8 cellular contexts compared by ENCODE assay signal in genomic region chr15:51750942-51751686, GRCh38. TPM values are rescaled to one million over a fixed set of nuclear protein-coding genes. Genes with fewer than 3 reads are reported as not detected.
DNase-seq lines count a peak whose midpoint lies in the region; ATAC-seq and TF ChIP-seq lines count a peak whose summit lies in the region.

TMOD2 (plus strand) TSS chr15:51751597; CDS start chr15:51766442, 14,845 bp downstream.

- TF ChIP-seq POLR2A in GM19193 (IDR thresholded peaks at IDR 0.05; ENCODE audit: extremely low read depth, insufficient read depth, insufficient read length): peak; percentile 40

- WGBS in hepatocyte (ENCODE audit: low lambda C conversion rate, missing lambda C conversion rate): 4% methylated on average over 26 of the region's 57 CpGs

- H3K4me2 ChIP-seq in hepatocyte: peak within 1 kb of the TSS; percentile 93

- in situ Hi-C loops in astrocyte of the cerebellum (cut with HindIII; ENCODE audit: low sequenced_read_pairs): loop anchor here (25.0 kb wide), 1 partner anchor 89 kb away; no protein-coding TSS in a partner anchor

- no peaks in the 10 kb centered on the region for H3K9me3 ChIP-seq in SK-N-MC (ENCODE audit: low read depth, low read length)
- no peaks in the 10 kb centered on the region for H3K9me3 ChIP-seq in hepatocyte (ENCODE audit: low read depth)

- H3K36me3 ChIP-seq in SK-N-MC (ENCODE audit: insufficient read depth, low read length): no peaks in the 10 kb centered on the region
- no peaks in the 10 kb centered on the region for H3K36me3 ChIP-seq in hepatocyte (replicated peaks; ENCODE audit: insufficient read depth, low read depth)
- no peaks in the 10 kb centered on the region for H3K36me3 ChIP-seq in rectal smooth muscle tissue (ENCODE audit: control insufficient read depth, insufficient read depth, low read length)

- peaks cover 50% of the 10 kb centered on the region for H3K4me1 Mint-ChIP-seq in CD14-positive monocyte

- TF ChIP-seq CTCF in CD14-positive monocyte (IDR thresholded peaks at IDR 0.05) (no peak), astrocyte of the cerebellum (IDR thresholded peaks at IDR 0.05; ENCODE audit: low read depth, low read length, missing control alignments) (no peak), hepatocyte (IDR thresholded peaks at IDR 0.05; ENCODE audit: poor library complexity) (no peak)

- H3K9me2 ChIP-seq in hepatocyte (replicated peaks; ENCODE audit: insufficient read depth): no peaks in the 10 kb centered on the region

- H2AFZ ChIP-seq in hepatocyte: peak within 1 kb of the TSS; percentile 36

- H3K27me3 Mint-ChIP-seq in CD14-positive monocyte (ENCODE audit: low read depth in 3 of 3): peaks cover 16 to 17% (median 16%) of the 10 kb centered on the region in 3 donors

- H3K4me1 ChIP-seq in hepatocyte (ENCODE audit: insufficient read depth): peaks cover 8% of the 10 kb centered on the region
- H3K4me1 ChIP-seq in rectal smooth muscle tissue (ENCODE audit: control insufficient read depth, insufficient read depth, low read length): no peaks in the 10 kb centered on the region

- peaks cover 0 to 4% (median 0%) of the 10 kb centered on the region in 7 donors for H3K9me3 Mint-ChIP-seq in CD14-positive monocyte

- H3K79me2 ChIP-seq in hepatocyte: peaks cover 6% of the 10 kb centered on the region

- peaks cover 58% of the 10 kb centered on the region for H3K27me3 ChIP-seq in hepatocyte
- no peaks in the 10 kb centered on the region for H3K27me3 ChIP-seq in rectal smooth muscle tissue (ENCODE audit: control insufficient read depth, insufficient read depth, low read length)

- peak within 1 kb of the TSS; percentile 71 for H3K4me3 ChIP-seq in SK-N-MC
- H3K4me3 ChIP-seq in astrocyte of the cerebellum (ENCODE audit: low read depth, low read length): peak within 1 kb of the TSS; percentile 55
- peak within 1 kb of the TSS; percentile 95 for H3K4me3 ChIP-seq in hepatocyte
- peak within 1 kb of the TSS; percentile 85 for H3K4me3 ChIP-seq in rectal smooth muscle tissue (ENCODE audit: low read length)

- H3K9ac ChIP-seq in SK-N-MC (ENCODE audit: insufficient read length): no peak within 1 kb of the TSS
- no peak within 1 kb of the TSS for H3K9ac ChIP-seq in rectal smooth muscle tissue (ENCODE audit: low read length)

- H3K4me3 Mint-ChIP-seq in CD14-positive monocyte: peak within 1 kb of the TSS; percentile 95 to 98

- H4K20me1 ChIP-seq in hepatocyte (ENCODE audit: insufficient read depth, poor library complexity, severe bottlenecking): no peaks in the 10 kb centered on the region

- intact Hi-C loops in CD14-positive monocyte (cut with micrococcal nuclease): no loop called here

- H3K27ac ChIP-seq in SK-N-MC (no peak within 1 kb of the TSS), hepatocyte (no peak within 1 kb of the TSS), rectal smooth muscle tissue (ENCODE audit: low read depth, low read length) (peak within 1 kb of the TSS; percentile 53)

- H3K36me3 Mint-ChIP-seq in CD14-positive monocyte: no peaks in the 10 kb centered on the region

- ATAC-seq in HG03354 (IDR thresholded peaks at IDR 0.05; ENCODE audit: poor library complexity, severe bottlenecking, unreplicated experiment): peak; percentile 76

- H3K27ac Mint-ChIP-seq in CD14-positive monocyte: peak within 1 kb of the TSS in 6 of 7 donors; percentile 31 to 90 (median 84)

- DNase-seq in CD14-positive monocyte (ENCODE audit: low spot score) (no peak), SK-N-MC (ENCODE audit: low read depth, low spot score) (no peak), astrocyte of the cerebellum (ENCODE audit: low read depth) (no peak), hepatocyte (ENCODE audit: low spot score) (peak; percentile 71), H4 (ENCODE audit: low spot score) (no peak)

RNA-seq across cellular contexts. Expression of gene TMOD2, which starts in this region (rescaled TPM):
- 1 to 10 TPM; 5.8 to 6.2 TPM for polyA plus RNA-seq in CD14-positive monocyte
- 2.9 and 3.9 TPM in 2 replicates for total RNA-seq in hepatocyte
- 1.0 and 1.7 TPM in 2 replicates for polyA plus RNA-seq in hepatocyte
- 0.64 and 7.1 TPM in 2 replicates for total RNA-seq in H4 (2014; rRNA removed; shearing (Covaris generic))
